24 cellular contexts compared by ENCODE assay signal in the genomic region with DNA sequence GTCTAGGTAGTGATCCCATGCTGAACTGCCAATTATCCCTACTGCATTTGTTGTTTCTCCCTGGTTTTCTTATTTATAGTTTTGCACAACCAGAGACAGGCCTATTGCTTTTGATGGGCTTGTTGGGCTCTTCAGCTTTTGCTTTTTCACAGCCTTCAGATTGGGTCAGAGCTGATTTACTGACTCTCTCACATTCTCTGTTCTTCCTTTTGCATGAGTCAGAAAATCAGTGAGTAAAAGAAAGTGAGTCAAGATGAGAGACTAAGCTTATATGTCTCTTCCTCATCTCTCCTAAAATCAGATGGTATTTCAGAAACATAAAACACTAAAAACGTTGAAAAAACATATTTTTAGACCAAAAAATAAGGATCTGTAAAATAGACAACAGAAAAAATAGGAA.
DNase-seq lines count a peak whose midpoint lies in the region; ATAC-seq and TF ChIP-seq lines count a peak whose summit lies in the region.
"Had no signal": no experiment of that assay in that cellular context is flagged by ENCODE, and none has a peak within 500 bp of the region (broad histone marks: within the 10 kb centered on the region; RNA-seq: fewer than 3 reads in every experiment).

No MANE protein-coding gene starts in this region.

- peaks cover 36% of the 10 kb centered on the region for H3K9me3 Mint-ChIP-seq in activated CD4-positive, alpha-beta memory T cell treated with anti-CD3 and anti-CD28 coated beads for 36 hours

- no peak overlapping the region for H4K8ac ChIP-seq in mesendoderm (ENCODE audit: low read depth, low read length)

- DNase-seq in EL (peak; percentile 61), PC-3 (peak; percentile 69), epithelial cell of esophagus (ENCODE audit: low read depth) (peak; percentile 32), mesendoderm (no peak)
- no peak for DNase-seq in activated CD4-positive, alpha-beta memory T cell treated with anti-CD3 and anti-CD28 coated beads for 36 hours
- no peak for DNase-seq in activated CD8-positive, alpha-beta memory T cell treated with anti-CD3 and anti-CD28 coated beads, Interleukin-2, amount 50 U/mL, for 48 hours
- DNase-seq: activated CD8-positive, alpha-beta T cell treated with anti-CD3 and anti-CD28 coated beads for 36 hours; activated T-cell treated with anti-CD3 and anti-CD28 coated beads, Interleukin-2, amount 50 U/mL, for 1 hour; amniotic stem cell; CD4-positive, alpha-beta T cell; dermis blood vessel endothelial cell; foreskin melanocyte; GOT3; immature natural killer cell; NCI-H524 treated with DMSO at 0.1 percent for 48 hours; ovary; Right ventricle myocardium superior; SW 1271 had no signal

- no peaks in the 10 kb centered on the region for H3K4me1 Mint-ChIP-seq in activated CD4-positive, alpha-beta memory T cell treated with anti-CD3 and anti-CD28 coated beads for 36 hours (ENCODE audit: low read depth)
- H3K4me1 Mint-ChIP-seq: IgD-negative memory B cell, immature natural killer cell, nephron had no signal

- intact Hi-C loops in PC-3 (cut with micrococcal nuclease): loop anchor here (2.0 to 5.0 kb wide), 2 partner anchors 66 to 189 kb away; no protein-coding TSS in a partner anchor
- intact Hi-C loops in activated CD4-positive, alpha-beta memory T cell treated with anti-CD3 and anti-CD28 coated beads for 36 hours (cut with micrococcal nuclease): no loop called here

- H3K4me3 Mint-ChIP-seq in activated CD4-positive, alpha-beta memory T cell treated with anti-CD3 and anti-CD28 coated beads for 36 hours: no peak overlapping the region
- H3K4me3 Mint-ChIP-seq: activated CD8-positive, alpha-beta T cell treated with anti-CD3 and anti-CD28 coated beads for 36 hours; CD4-positive, alpha-beta T cell; IgD-negative memory B cell; immature natural killer cell; nephron had no signal

- H3K27me3 ChIP-seq in PC-3 (ENCODE audit: low read length) (no peaks in the 10 kb centered on the region), mesendoderm (ENCODE audit: insufficient read depth, low read length, poor library complexity) (no peaks in the 10 kb centered on the region)
- H3K27me3 ChIP-seq: cardiac muscle cell, ovary, right atrium auricular region had no signal

- H3K18ac ChIP-seq in mesendoderm (ENCODE audit: low read length): no peak overlapping the region

- H3K79me2 ChIP-seq in PC-3 (ENCODE audit: low read length) (no peaks in the 10 kb centered on the region), mesendoderm (ENCODE audit: control insufficient read depth, insufficient read depth, low read length) (no peaks in the 10 kb centered on the region)

- no peaks in the 10 kb centered on the region for H3K9me3 ChIP-seq in PC-3 (ENCODE audit: low read length)

- H3K9me2 ChIP-seq in PC-3 (replicated peaks; ENCODE audit: low read length): no peaks in the 10 kb centered on the region

- CTCF ChIA-PET in PC-3 (lab: Charles Lee): no interaction called here
- CTCF ChIA-PET in activated CD4-positive, alpha-beta memory T cell treated with anti-CD3 and anti-CD28 coated beads for 36 hours (lab: Charles Lee): no interaction called here

- BruUV-seq in PC-3 (replicated peaks; lab: Mats Ljungman, UMichigan): no TSS peak

- no peak overlapping the region for H3K27ac Mint-ChIP-seq in activated CD4-positive, alpha-beta memory T cell treated with anti-CD3 and anti-CD28 coated beads for 36 hours
- H3K27ac Mint-ChIP-seq: activated CD8-positive, alpha-beta T cell treated with anti-CD3 and anti-CD28 coated beads for 36 hours; CD4-positive, alpha-beta T cell; IgD-negative memory B cell; immature natural killer cell; nephron had no signal

- peak; percentile 18; the same call in 1 of the 2 replicates for ATAC-seq in PC-3
- no peak for ATAC-seq in GM21619 (IDR thresholded peaks at IDR 0.05; ENCODE audit: unreplicated experiment)
- ATAC-seq in GM18498 (IDR thresholded peaks at IDR 0.05; ENCODE audit: unreplicated experiment): no peak
- ATAC-seq: activated CD8-positive, alpha-beta T cell treated with anti-CD3 and anti-CD28 coated beads for 36 hours had no signal

- H3K36me3 Mint-ChIP-seq in activated CD4-positive, alpha-beta memory T cell treated with anti-CD3 and anti-CD28 coated beads for 36 hours: no peaks in the 10 kb centered on the region
- H3K36me3 Mint-ChIP-seq: IgD-negative memory B cell, immature natural killer cell had no signal

- H2AK5ac ChIP-seq in mesendoderm (ENCODE audit: low read length): no peak overlapping the region

- peak overlapping the region; percentile 98 for H3K27ac ChIP-seq in PC-3 (ENCODE audit: low read length)
- no peak overlapping the region for H3K27ac ChIP-seq in mesendoderm (ENCODE audit: low read depth, low read length)
- H3K27ac ChIP-seq: cardiac muscle cell, ovary, right atrium auricular region had no signal

- no peaks in the 10 kb centered on the region for H4K20me1 ChIP-seq in PC-3 (ENCODE audit: low read length)

- H2AFZ ChIP-seq in PC-3 (ENCODE audit: low read length): no peak overlapping the region

- no peak overlapping the region for H2BK5ac ChIP-seq in mesendoderm (ENCODE audit: low read length)

- H2BK15ac ChIP-seq in mesendoderm (replicated peaks; ENCODE audit: low read depth): no peak overlapping the region

- POLR2A ChIA-PET in PC-3 (lab: Charles Lee; ENCODE audit: unreplicated experiment): interaction anchor here (0.9 kb wide), 1 partner anchor 642 kb away, joined by 7 read pairs; no protein-coding TSS in a partner anchor
- POLR2A ChIA-PET in activated CD4-positive, alpha-beta memory T cell treated with anti-CD3 and anti-CD28 coated beads for 36 hours (lab: Charles Lee): no interaction called here

- H3K9ac ChIP-seq in PC-3 (ENCODE audit: low read length) (peak overlapping the region; percentile 76), mesendoderm (ENCODE audit: low read length) (no peak overlapping the region)

- H3K56ac ChIP-seq in mesendoderm (ENCODE audit: low read length): no peak overlapping the region

- H3K4me2 ChIP-seq in PC-3 (ENCODE audit: low read length) (peak overlapping the region; percentile 71), mesendoderm (ENCODE audit: low read length) (no peak overlapping the region)

- peak overlapping the region; percentile 61 for H2BK120ac ChIP-seq in mesendoderm (ENCODE audit: low read depth, low read length)

- WGBS in mesendoderm (ENCODE audit: extremely low coverage, insufficient coverage, low lambda C conversion rate): no CpG with 5 or more reads among the region's 1 CpG

- H3K23ac ChIP-seq in mesendoderm (ENCODE audit: low read length): no peak overlapping the region

- TF ChIP-seq CTCF in PC-3 (conservative IDR thresholded peaks at IDR 0.05; ENCODE audit: low read depth, low read length) (no peak), epithelial cell of esophagus (IDR thresholded peaks at IDR 0.05; ENCODE audit: insufficient read depth, low read depth, low read length, missing control alignments) (no peak)

- H3K36me3 ChIP-seq in PC-3 (ENCODE audit: low read depth, low read length): no peaks in the 10 kb centered on the region
- H3K36me3 ChIP-seq in mesendoderm (ENCODE audit: control insufficient read depth, insufficient read depth, low read length): no peaks in the 10 kb centered on the region
- H3K36me3 ChIP-seq: cardiac muscle cell, ovary, right atrium auricular region had no signal

- H3K4me3 ChIP-seq in PC-3 (ENCODE audit: low read length) (no peak overlapping the region; the same call in 1 of the 2 replicates), epithelial cell of esophagus (ENCODE audit: low read length) (no peak overlapping the region), mesendoderm (ENCODE audit: low read length) (no peak overlapping the region)
- H3K4me3 ChIP-seq: cardiac muscle cell, ovary, right atrium auricular region had no signal

- no peaks in the 10 kb centered on the region for H3K27me3 Mint-ChIP-seq in activated CD4-positive, alpha-beta memory T cell treated with anti-CD3 and anti-CD28 coated beads for 36 hours
- H3K27me3 Mint-ChIP-seq: activated CD8-positive, alpha-beta T cell treated with anti-CD3 and anti-CD28 coated beads for 36 hours; CD4-positive, alpha-beta T cell; IgD-negative memory B cell had no signal

- H3K4me1 ChIP-seq in PC-3 (ENCODE audit: insufficient read depth, low read length) (peaks cover 48% of the 10 kb centered on the region), mesendoderm (ENCODE audit: control insufficient read depth, low read depth, low read length) (no peaks in the 10 kb centered on the region)
- H3K4me1 ChIP-seq: right atrium auricular region had no signal

- no peaks in the 10 kb centered on the region for H3K79me1 ChIP-seq in mesendoderm (ENCODE audit: low read length)

- H3F3A ChIP-seq in PC-3 (ENCODE audit: low read length, unreplicated experiment): peaks cover 28% of the 10 kb centered on the region

- no peak overlapping the region for H3K4ac ChIP-seq in mesendoderm (ENCODE audit: low read depth, low read length)

- no peak overlapping the region for H4K5ac ChIP-seq in mesendoderm (ENCODE audit: low read length)

Comparison
In these comparisons a context has a peak if more than half of its experiments do, and no peak if none do; other contexts are left out.
1. DNase-seq: peak in EL (single experiment), PC-3 (single experiment) and epithelial cell of esophagus (single experiment); none in mesendoderm (single experiment), activated CD4-positive, alpha-beta memory T cell treated with anti-CD3 and anti-CD28 coated beads for 36 hours (single experiment) and activated CD8-positive, alpha-beta memory T cell treated with anti-CD3 and anti-CD28 coated beads, Interleukin-2, amount 50 U/mL, for 48 hours (single experiment).